10 cellular contexts compared by ENCODE assay signal in the genomic region with DNA sequence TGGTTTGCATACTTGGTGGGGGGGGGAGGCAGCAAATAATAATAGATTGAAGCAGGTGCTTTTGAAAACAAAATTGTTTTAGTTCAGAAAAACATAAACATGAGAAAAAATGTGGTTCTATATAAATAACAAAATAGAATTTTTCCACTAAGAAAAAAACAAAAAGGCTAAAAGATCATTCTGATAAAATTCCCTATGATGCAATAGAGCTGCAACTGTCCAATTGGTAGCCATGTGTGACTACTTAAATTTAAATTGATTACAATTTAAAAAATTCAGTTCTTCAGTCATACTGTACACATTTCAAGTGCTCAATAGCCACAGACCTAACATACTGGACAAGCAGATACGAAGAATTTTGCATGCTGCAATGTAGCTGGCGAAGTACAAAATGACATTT. TPM values are rescaled to one million over a fixed set of nuclear protein-coding genes. Genes with fewer than 3 reads are reported as not detected.
"Had no signal": no experiment of that assay in that cellular context is flagged by ENCODE, and none has a peak within 500 bp of the region (broad histone marks: within the 10 kb centered on the region; RNA-seq: fewer than 3 reads in every experiment).

No MANE protein-coding gene starts in this region.

- H3K9ac ChIP-seq: KMS-11 had no signal

- H3K4me3 ChIP-seq: GM23338, HAP-1 had no signal

- H3K4me2 ChIP-seq: GM23338, KMS-11 had no signal

- H2AFZ ChIP-seq: GM23338 had no signal

- H3K9me3 ChIP-seq: HAP-1 had no signal

- H3K27ac ChIP-seq: HL-60, KMS-11 had no signal

- H3K4me1 ChIP-seq: HAP-1 had no signal

- ATAC-seq: GM23338, HCT116, HepG2 had no signal

- DNase-seq: HFFc6, KBM-7 had no signal

- H3K36me3 ChIP-seq: HAP-1 had no signal

RNA-seq across cellular contexts. Expression of gene MTTP, which starts 21.8 kb away (rescaled TPM):
- total RNA-seq: HFFc6 had no signal

RNA-seq across cellular contexts. Expression of gene C4orf17, which starts 42.1 kb away (rescaled TPM):
- total RNA-seq: GM23338, H1, HepG2, HFFc6, HT1080 had no signal
- polyA plus RNA-seq: GM23338, H1, HepG2 had no signal
